In the genomic region with DNA sequence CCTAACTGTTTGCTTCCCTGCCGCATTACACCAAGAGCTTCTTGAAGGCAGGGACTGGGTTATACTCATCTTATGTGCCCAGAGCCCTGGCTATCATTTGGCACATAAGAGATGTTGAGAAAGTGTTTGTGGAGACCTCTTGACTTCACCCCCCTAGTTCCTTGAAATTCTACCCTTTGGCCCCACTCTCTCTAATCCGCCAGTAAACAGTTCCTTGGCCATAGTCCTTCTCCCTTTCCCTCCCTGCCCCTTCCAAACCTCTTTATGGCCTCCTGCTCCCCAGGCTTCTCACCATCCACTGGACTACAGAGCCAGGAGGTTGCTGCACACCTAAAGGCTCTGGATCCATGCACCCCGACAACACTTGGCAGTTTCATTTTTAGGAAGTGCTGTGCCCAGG, we compare ENCODE assay signal across 17 cellular contexts. TPM values are rescaled to one million over a fixed set of nuclear protein-coding genes. Genes with fewer than 3 reads are reported as not detected.
DNase-seq lines count a peak whose midpoint lies in the region; ATAC-seq, FAIRE-seq and TF ChIP-seq lines count a peak whose summit lies in the region.
"Had no signal": no experiment of that assay in that cellular context is flagged by ENCODE, and none has a peak within 500 bp of the region (broad histone marks: within the 10 kb centered on the region; RNA-seq: fewer than 3 reads in every experiment).

No MANE protein-coding gene starts in this region.

- WGBS in heart left ventricle, 4 donors: 73 to 79% (median 75%) methylated on average over 3 of the region's 3 CpGs

- H3K27me3 Mint-ChIP-seq in T-helper 17 cell (no peaks in the 10 kb centered on the region), naive B cell (peaks cover 0 to 2% (median under 1%) of the 10 kb centered on the region in 3 donors)

- H3K4me3 Mint-ChIP-seq in T-helper 17 cell: peak overlapping the region; percentile 52
- peak overlapping the region in 5 of 8 donors; percentile 13 to 94 (median 78) for H3K4me3 Mint-ChIP-seq in naive B cell

- H3K9me3 ChIP-seq in cardiac muscle cell (ENCODE audit: low read depth) (no peaks in the 10 kb centered on the region), heart left ventricle (no peaks in the 10 kb centered on the region), T-helper 17 cell (ENCODE audit: control insufficient read depth, low read length, poor library complexity, severe bottlenecking) (no peaks in the 10 kb centered on the region)
- H3K9me3 ChIP-seq: MG63 had no signal

- ATAC-seq in heart left ventricle (no peak), T-helper 17 cell (no peak), naive B cell (ENCODE audit: low read depth in 2 of 2) (no peak), HG02588 (IDR thresholded peaks at IDR 0.05; ENCODE audit: unreplicated experiment) (no peak)
- ATAC-seq in stimulated activated naive CD8-positive, alpha-beta T cell treated with anti-CD3 and anti-CD28 coated beads, Interleukin-15, Interleukin-2, amounts not matched to agents 100 U/mL and 50 U/mL, for 24 hours: no peak
- ATAC-seq: Panc1 had no signal

- DNase-seq in cardiac muscle cell (ENCODE audit: low read depth in 1 of 2, low spot score in 1 of 2) (no peak), heart left ventricle (no peak), T-helper 17 cell (no peak), naive B cell (no peak), superior temporal gyrus (ENCODE audit: extremely low spot score) (peak; percentile 14), H54 (ENCODE audit: insufficient read length, low spot score) (no peak)
- no peak for DNase-seq in stimulated activated naive CD8-positive, alpha-beta T cell treated with anti-CD3 and anti-CD28 coated beads, Interleukin-15, Interleukin-2, amounts not matched to agents 100 U/mL and 50 U/mL, for 24 hours
- DNase-seq: AML-193, KG1, MG63, NCI-H1092 treated with DMSO at 0.1 percent for 48 hours, NCI-H187, NCI-H2171, Right ventricle myocardium superior had no signal

- H3K4me1 Mint-ChIP-seq in T-helper 17 cell (peaks cover 8% of the 10 kb centered on the region), naive B cell (peaks cover 8 to 22% (median 14%) of the 10 kb centered on the region in 3 donors)

- H3K27me3 ChIP-seq in cardiac muscle cell (no peaks in the 10 kb centered on the region), heart left ventricle (no peaks in the 10 kb centered on the region)
- H3K27me3 ChIP-seq: MG63 had no signal

- TF ChIP-seq POLR2A in heart left ventricle (IDR thresholded peaks at IDR 0.05) (no peak), H54 (IDR thresholded peaks at IDR 0.05; ENCODE audit: low read depth, low read length) (no peak)

- H3K4me1 ChIP-seq in cardiac muscle cell (ENCODE audit: low read depth) (peaks cover 13% of the 10 kb centered on the region), heart left ventricle (peaks cover 0 to 50% (median 30%) of the 10 kb centered on the region in 12 donors)

- H3K9me3 Mint-ChIP-seq in naive B cell: no peaks in the 10 kb centered on the region

- H3K27ac Mint-ChIP-seq in T-helper 17 cell (peak overlapping the region; percentile 47), naive B cell (peak overlapping the region in 3 of 6 donors; percentile 2 to 84 (median 17))

- H3K27ac ChIP-seq in cardiac muscle cell: peak overlapping the region; percentile 47
- H3K27ac ChIP-seq in heart left ventricle: no peak overlapping the region

- H3K36me3 Mint-ChIP-seq in T-helper 17 cell (ENCODE audit: low read depth) (no peaks in the 10 kb centered on the region), naive B cell (no peaks in the 10 kb centered on the region)

- no peak overlapping the region for H3K4me3 ChIP-seq in cardiac muscle cell
- H3K4me3 ChIP-seq in heart left ventricle: no peak overlapping the region
- H3K4me3 ChIP-seq: MG63 had no signal

- intact Hi-C loops in heart left ventricle (cut with DNase I): no loop called here

- no peak for FAIRE-seq in H54 (lab: Jason Lieb, UNC)

- no peak for TF ChIP-seq CTCF in cardiac muscle cell (IDR thresholded peaks at IDR 0.05; ENCODE audit: low read depth, low read length)
- TF ChIP-seq CTCF in heart left ventricle (IDR thresholded peaks at IDR 0.05): no peak

- no peaks in the 10 kb centered on the region for H3K36me3 ChIP-seq in cardiac muscle cell
- no peaks in the 10 kb centered on the region for H3K36me3 ChIP-seq in heart left ventricle
- H3K36me3 ChIP-seq: MG63 had no signal

RNA-seq across cellular contexts. Expression of a gene that starts 1.5 kb away (rescaled TPM):
- total RNA-seq in cardiac muscle cell: 22.3 and 42.0 TPM in 2 replicates
- polyA plus RNA-seq in cardiac muscle cell: 29.8 and 46.2 TPM in 2 replicates
- total RNA-seq in heart left ventricle: 100 to 1,000 TPM; 106 to 198 (median 141) TPM
- polyA plus RNA-seq in heart left ventricle: 100 to 1,000 TPM in 1 of 2 donors, 10 to 100 TPM in 1; 62.5 to 147 TPM
- 1 to 10 TPM in 1 of 2 donors, under 1 TPM in 1; 0.94 to 1.7 TPM for total RNA-seq in T-helper 17 cell
- polyA plus RNA-seq in naive B cell (ENCODE audit: low read depth in 6 of 6): 1 to 10 TPM in 1 of 6 donors, under 1 TPM in 3, not detected in 2; 0.40 to 1.4 (median 0.50) TPM

RNA-seq across cellular contexts. Expression of a gene that starts 47.1 kb away (rescaled TPM):
- 0.56 and 0.66 TPM in 2 replicates for total RNA-seq in cardiac muscle cell
- polyA plus RNA-seq in cardiac muscle cell: 0.86 TPM in 1 of 2 replicates, not detected in the other
- total RNA-seq in heart left ventricle: under 1 TPM in 1 of 9 donors, not detected in 8; 0.27 TPM
- polyA plus RNA-seq in heart left ventricle: not detected
- total RNA-seq in T-helper 17 cell: under 1 TPM; 0.10 TPM
- not detected for polyA plus RNA-seq in naive B cell (ENCODE audit: low read depth in 6 of 6)
- total RNA-seq: NCI-H460, Right ventricle myocardium superior had no signal
